Comparison of ENCODE assay signal across 9 cellular contexts in genomic region chrX:30141966-30142365, GRCh38.
DNase-seq lines count a peak whose midpoint lies in the region; ATAC-seq lines count a peak whose summit lies in the region.
"Had no signal": no experiment of that assay in that cellular context is flagged by ENCODE, and none has a peak within 500 bp of the region (broad histone marks: within the 10 kb centered on the region; RNA-seq: fewer than 3 reads in every experiment).

No MANE protein-coding gene starts in this region.

- DNase-seq in DMS153 (lab: John Stamatoyannopoulos, UW) (peak; percentile 1), HK-2 (ENCODE audit: unreplicated experiment) (peak; percentile 4), SJCRH30 (peak; percentile 15 to 56), iPS-NIHi11 (ENCODE audit: low spot score) (peak; percentile 59), left colon (no peak)
- DNase-seq in T-helper 2 cell treated with Interferon-gamma antibody and Interleukin-4, amounts not matched to agents 5 μg/mL and 100 μg/mL, for 36 hours (ENCODE audit: low spot score), result no peak
- no peak for DNase-seq in activated CD4-positive, alpha-beta T cell treated with anti-CD3 and anti-CD28 coated beads, Interleukin-2, amount 10 ng/mL, durations not matched to agents 24 days and 14 days

- ATAC-seq in GM19328 (IDR thresholded peaks at IDR 0.05; ENCODE audit: unreplicated experiment) (peak; percentile 84), left colon (no peak)

- H3K27ac ChIP-seq in SJCRH30, result no peak overlapping the region
- H3K27ac ChIP-seq: neutrophil had no signal

- no peaks in the 10 kb centered on the region for H3K36me3 ChIP-seq in SJCRH30
- H3K36me3 ChIP-seq: neutrophil had no signal

- no peaks in the 10 kb centered on the region for H3K4me1 ChIP-seq in SJCRH30

- intact Hi-C loops in left colon (cut with DNase I, micrococcal nuclease), result no loop called here
- intact Hi-C loops in activated CD4-positive, alpha-beta T cell treated with anti-CD3 and anti-CD28 coated beads, Interleukin-2, amount 10 ng/mL, durations not matched to agents 24 days and 14 days (cut with micrococcal nuclease), result loop anchor here (10.0 kb wide), 1 partner anchor 363 kb away; no protein-coding TSS in a partner anchor

- no peaks in the 10 kb centered on the region for H3K9me3 ChIP-seq in SJCRH30 (replicated peaks)
- H3K9me3 ChIP-seq: neutrophil had no signal

- H3K27ac Mint-ChIP-seq in T-helper 2 cell treated with Interferon-gamma antibody and Interleukin-4, amounts not matched to agents 5 μg/mL and 100 μg/mL, for 36 hours, result no peak overlapping the region
- no peak overlapping the region for H3K27ac Mint-ChIP-seq in activated CD4-positive, alpha-beta T cell treated with anti-CD3 and anti-CD28 coated beads, Interleukin-2, amount 10 ng/mL, durations not matched to agents 24 days and 14 days

- no peak overlapping the region for H3K4me3 ChIP-seq in SJCRH30

- H3K4me1 Mint-ChIP-seq in T-helper 2 cell treated with Interferon-gamma antibody and Interleukin-4, amounts not matched to agents 5 μg/mL and 100 μg/mL, for 36 hours (ENCODE audit: low read depth), result no peaks in the 10 kb centered on the region
- no peaks in the 10 kb centered on the region for H3K4me1 Mint-ChIP-seq in activated CD4-positive, alpha-beta T cell treated with anti-CD3 and anti-CD28 coated beads, Interleukin-2, amount 10 ng/mL, durations not matched to agents 24 days and 14 days

- H3K27me3 Mint-ChIP-seq in T-helper 2 cell treated with Interferon-gamma antibody and Interleukin-4, amounts not matched to agents 5 μg/mL and 100 μg/mL, for 36 hours (ENCODE audit: low read depth), result no peaks in the 10 kb centered on the region
- no peaks in the 10 kb centered on the region for H3K27me3 Mint-ChIP-seq in activated CD4-positive, alpha-beta T cell treated with anti-CD3 and anti-CD28 coated beads, Interleukin-2, amount 10 ng/mL, durations not matched to agents 24 days and 14 days

- H3K9me3 Mint-ChIP-seq in T-helper 2 cell treated with Interferon-gamma antibody and Interleukin-4, amounts not matched to agents 5 μg/mL and 100 μg/mL, for 36 hours, result no peaks in the 10 kb centered on the region
- H3K9me3 Mint-ChIP-seq in activated CD4-positive, alpha-beta T cell treated with anti-CD3 and anti-CD28 coated beads, Interleukin-2, amount 10 ng/mL, durations not matched to agents 24 days and 14 days, result no peaks in the 10 kb centered on the region

- H3K36me3 Mint-ChIP-seq in T-helper 2 cell treated with Interferon-gamma antibody and Interleukin-4, amounts not matched to agents 5 μg/mL and 100 μg/mL, for 36 hours (ENCODE audit: low read depth), result no peaks in the 10 kb centered on the region
- no peaks in the 10 kb centered on the region for H3K36me3 Mint-ChIP-seq in activated CD4-positive, alpha-beta T cell treated with anti-CD3 and anti-CD28 coated beads, Interleukin-2, amount 10 ng/mL, durations not matched to agents 24 days and 14 days (ENCODE audit: low read depth)

- H3K27me3 ChIP-seq in SJCRH30, result no peaks in the 10 kb centered on the region
- H3K27me3 ChIP-seq: neutrophil had no signal

- no peak overlapping the region for H3K4me3 Mint-ChIP-seq in T-helper 2 cell treated with Interferon-gamma antibody and Interleukin-4, amounts not matched to agents 5 μg/mL and 100 μg/mL, for 36 hours
- H3K4me3 Mint-ChIP-seq in activated CD4-positive, alpha-beta T cell treated with anti-CD3 and anti-CD28 coated beads, Interleukin-2, amount 10 ng/mL, durations not matched to agents 24 days and 14 days, result no peak overlapping the region

Comparison
In these comparisons a context has a peak if more than half of its experiments do, and no peak if none do; other contexts are left out.
1. DNase-seq: peak in DMS153 (single experiment), HK-2 (single experiment), SJCRH30 (2 of 2) and iPS-NIHi11 (single experiment); none in T-helper 2 cell treated with Interferon-gamma antibody and Interleukin-4, amounts not matched to agents 5 μg/mL and 100 μg/mL, for 36 hours (single experiment), left colon (0 of 2) and activated CD4-positive, alpha-beta T cell treated with anti-CD3 and anti-CD28 coated beads, Interleukin-2, amount 10 ng/mL, durations not matched to agents 24 days and 14 days (single experiment).